Comparison of ENCODE assay signal across 22 cellular contexts in the genomic region with DNA sequence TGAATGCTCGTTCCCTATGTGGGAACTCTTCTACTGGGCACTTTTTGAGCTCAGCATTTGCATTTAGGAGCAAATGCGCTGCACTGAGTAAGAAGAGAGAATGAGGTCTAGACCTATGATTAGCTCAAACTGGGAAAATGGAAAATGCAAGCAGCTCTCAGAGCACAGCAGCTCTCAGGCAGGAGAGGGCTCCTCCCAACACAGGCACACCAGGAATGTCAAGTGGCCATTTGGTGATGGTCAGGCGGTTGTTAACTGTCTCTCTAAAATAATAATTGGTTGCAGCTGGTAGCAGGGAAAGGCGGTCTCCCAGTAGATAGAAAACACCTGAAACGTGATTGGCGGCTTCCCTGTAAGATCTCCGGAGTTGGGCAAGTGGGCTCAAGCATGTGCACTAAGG.
DNase-seq lines count a peak whose midpoint lies in the region; ATAC-seq, FAIRE-seq and TF ChIP-seq lines count a peak whose summit lies in the region.
"Had no signal": no experiment of that assay in that cellular context is flagged by ENCODE, and none has a peak within 500 bp of the region (broad histone marks: within the 10 kb centered on the region; RNA-seq: fewer than 3 reads in every experiment).

No MANE protein-coding gene starts in this region.

- H3K4me1 ChIP-seq in K562 (replicated peaks in 1 of 2; ENCODE audit: control insufficient read depth in 2 of 2, insufficient read depth in 2 of 2, low read length in 2 of 2) = peaks cover 0 to 7% of the 10 kb centered on the region in 2 experiments
- H3K4me1 ChIP-seq in lung (ENCODE audit: control insufficient read depth in 2 of 2, insufficient read depth in 2 of 2, low read length in 2 of 2) = no peaks in the 10 kb centered on the region
- no peaks in the 10 kb centered on the region for H3K4me1 ChIP-seq in upper lobe of right lung
- H3K4me1 ChIP-seq: HAP-1, SJCRH30 had no signal

- no peak overlapping the region for H3K4me2 ChIP-seq in K562 (ENCODE audit: insufficient read depth, low read length)
- H3K4me2 ChIP-seq: BLaER1 treated with 17β-estradiol and CSF1 and Interleukin-3, amounts not matched to agents 10 nM and 100 nM had no signal

- no peaks in the 10 kb centered on the region for H3K9me1 ChIP-seq in K562 (ENCODE audit: control insufficient read depth, insufficient read depth, low read length)

- no peaks in the 10 kb centered on the region for H4K20me1 ChIP-seq in K562 (replicated peaks; ENCODE audit: control insufficient read depth, insufficient read depth, low read length)
- H4K20me1 ChIP-seq: BLaER1 treated with 17β-estradiol and CSF1 and Interleukin-3, amounts not matched to agents 10 nM and 100 nM had no signal

- CTCF ChIA-PET in K562 (lab: Yijun Ruan, JAX; ENCODE audit: low intra/inter-chr PET ratio) = no interaction called here

- TF ChIP-seq CTCF in K562 (IDR thresholded peaks at IDR 0.05 in 2 of 3, conservative IDR thresholded peaks at IDR 0.05 in 1 of 3; ENCODE audit: insufficient read depth in 2 of 3, low read depth in 1 of 3, low read length in 3 of 3) = no peak
- no peak for TF ChIP-seq CTCF in lung (IDR thresholded peaks at IDR 0.05; ENCODE audit: control extremely low read depth, extremely low read depth)
- TF ChIP-seq CTCF in upper lobe of right lung (IDR thresholded peaks at IDR 0.05) = no peak

- TF ChIP-seq RAD21 in K562 (CRISPR knock-in tag; conservative IDR thresholded peaks at IDR 0.05 in 1 of 2, IDR thresholded peaks at IDR 0.05 in 1 of 2) = no peak

- H3K4me3 ChIP-seq in K562 = no peak overlapping the region
- H3K4me3 ChIP-seq in lung = no peak overlapping the region
- no peak overlapping the region for H3K4me3 ChIP-seq in upper lobe of right lung
- H3K4me3 ChIP-seq: BLaER1 treated with 17β-estradiol and CSF1 and Interleukin-3, amounts not matched to agents 10 nM and 100 nM; GM23248; HAP-1; Peyer's patch; SJCRH30 had no signal

- H3K9me3 ChIP-seq in K562 (replicated peaks; ENCODE audit: control insufficient read depth, insufficient read depth, low read depth, low read length) (no peaks in the 10 kb centered on the region), lung (ENCODE audit: control insufficient read depth in 2 of 2, insufficient read depth in 1 of 2, low read length in 1 of 2) (no peaks in the 10 kb centered on the region), upper lobe of right lung (no peaks in the 10 kb centered on the region)
- H3K9me3 ChIP-seq: HAP-1, Peyer's patch, SJCRH30 had no signal

- POLR2A ChIA-PET in K562 (lab: Yijun Ruan, JAX) = interaction anchor here (0.5 kb wide), 1 partner anchor 828 kb away, joined by 3 read pairs; no protein-coding TSS in a partner anchor

- no peak for TF ChIP-seq POLR2A in K562 (conservative IDR thresholded peaks at IDR 0.05)

- H3K27me3 ChIP-seq in K562 (ENCODE audit: control insufficient read depth in 2 of 2, insufficient read depth in 2 of 2, low read length in 2 of 2) = peaks cover 2 to 21% of the 10 kb centered on the region in 2 experiments; a peak in 2 of 5 replicates
- H3K27me3 ChIP-seq in lung (ENCODE audit: control insufficient read depth, insufficient read depth) = no peaks in the 10 kb centered on the region
- no peaks in the 10 kb centered on the region for H3K27me3 ChIP-seq in upper lobe of right lung
- H3K27me3 ChIP-seq: BLaER1 treated with 17β-estradiol and CSF1 and Interleukin-3, amounts not matched to agents 10 nM and 100 nM; Peyer's patch; SJCRH30 had no signal

- WGBS in K562 (ENCODE audit: insufficient coverage, low coverage, missing lambda C conversion rate) = 16% methylated on average over 7 of the region's 7 CpGs
- WGBS in lung, 2 donors = 76 to 87% methylated on average over 7 of the region's 7 CpGs

- TF ChIP-seq EP300 in K562 (IDR thresholded peaks at IDR 0.05; ENCODE audit: low read length) = no peak

- intact Hi-C loops in K562 (cut with micrococcal nuclease) = no loop called here
- intact Hi-C loops in upper lobe of right lung (cut with DNase I) = no loop called here

- ATAC-seq in K562 = no peak
- ATAC-seq in lung (ENCODE audit: insufficient read depth, low FRiP score) = peak; percentile 29
- peak; percentile 81 for ATAC-seq in upper lobe of right lung
- no peak for ATAC-seq in GM19035 (IDR thresholded peaks at IDR 0.05; ENCODE audit: unreplicated experiment)
- ATAC-seq in HG03095 (IDR thresholded peaks at IDR 0.05; ENCODE audit: unreplicated experiment) = no peak
- ATAC-seq: T-cell had no signal

- no peak overlapping the region for H3K9ac ChIP-seq in K562 (ENCODE audit: insufficient read depth in 1 of 2, low read depth in 2 of 2, low read length in 2 of 2)
- H3K9ac ChIP-seq: BLaER1 treated with 17β-estradiol and CSF1 and Interleukin-3, amounts not matched to agents 10 nM and 100 nM; GM23248 had no signal

- H3K27ac ChIP-seq in K562 (ENCODE audit: extremely low read depth, low read depth, low read length) (no peak overlapping the region), lung (ENCODE audit: low read depth in 1 of 2, low read length in 1 of 2) (no peak overlapping the region), upper lobe of right lung (peak overlapping the region; percentile 17)
- H3K27ac ChIP-seq: BLaER1 treated with 17β-estradiol and CSF1 and Interleukin-3, amounts not matched to agents 10 nM and 100 nM; GM23248; Peyer's patch; SJCRH30 had no signal

- no peak for FAIRE-seq in K562 (lab: Jason Lieb, UNC)
- FAIRE-seq: GM12891 had no signal

- H3K36me3 ChIP-seq in K562 (ENCODE audit: control insufficient read depth, insufficient read depth, low read length) = no peaks in the 10 kb centered on the region
- no peaks in the 10 kb centered on the region for H3K36me3 ChIP-seq in lung (ENCODE audit: control insufficient read depth in 2 of 2, insufficient read depth in 2 of 2, low read length in 2 of 2)
- no peaks in the 10 kb centered on the region for H3K36me3 ChIP-seq in upper lobe of right lung
- H3K36me3 ChIP-seq: BLaER1 treated with 17β-estradiol and CSF1 and Interleukin-3, amounts not matched to agents 10 nM and 100 nM; HAP-1; Peyer's patch; SJCRH30 had no signal

- no peaks in the 10 kb centered on the region for H3K79me2 ChIP-seq in K562 (ENCODE audit: control insufficient read depth, insufficient read depth, low read length)

- no TSS peak for BruUV-seq in K562 (replicated peaks; lab: Mats Ljungman, UMichigan)

- H2AFZ ChIP-seq in K562 (ENCODE audit: low read depth, low read length) = 0 out of 2 replicates have a peak overlapping the region, but pooled peaks have one; percentile 13
- H2AFZ ChIP-seq: GM23248 had no signal

- in situ Hi-C loops in K562 (cut with MboI) = no loop called here

- DNase-seq in NCI-H1417 (lab: John Stamatoyannopoulos, UW) = peak in 2 of 3 experiments; percentile 13 to 22
- DNase-seq in NCI-H1417 treated with DMSO at 0.1 percent for 48 hours (lab: John Stamatoyannopoulos, UW) = no peak
- DNase-seq in K562 (ENCODE audit: extremely low read depth in 1 of 4, low spot score in 3 of 4) = no peak
- peak; percentile 47 for DNase-seq in lung (ENCODE audit: low spot score)
- DNase-seq in upper lobe of right lung = no peak
- DNase-seq: 8988T; CD4-positive, alpha-beta memory T cell; DMS153; GM23248; IMR-90; MV-4-11; NCI-H1436; NCI-H1930; NCI-H774; Peyer's patch; SJCRH30; T-cell had no signal

TF ChIP-seq in K562, 482 proteins besides CTCF, POLR2A, EP300 and RAD21 (continues in another document):
- TF ChIP-seq CC2D1A (IDR thresholded peaks at IDR 0.05) (no peak), POLR2H (tag; IDR thresholded peaks at IDR 0.05; ENCODE audit: low read depth) (no peak), MCM7 (IDR thresholded peaks at IDR 0.05) (no peak), MAFG (tag; conservative IDR thresholded peaks at IDR 0.05) (no peak), ZNF717 (CRISPR knock-in tag; IDR thresholded peaks at IDR 0.05) (no peak)

Comparison
In these comparisons a context has a peak if more than half of its experiments do, and no peak if none do; other contexts are left out.
1. DNase-seq: peak in NCI-H1417 (2 of 3) and lung (single experiment); none in NCI-H1417 treated with DMSO at 0.1 percent for 48 hours (single experiment), K562 (0 of 4) and upper lobe of right lung (single experiment).
2. ATAC-seq: peak in lung (single experiment) and upper lobe of right lung (single experiment); none in K562 (single experiment), GM19035 (single experiment) and HG03095 (single experiment).